Comparison of ENCODE assay signal across 15 cellular contexts in the genomic region with DNA sequence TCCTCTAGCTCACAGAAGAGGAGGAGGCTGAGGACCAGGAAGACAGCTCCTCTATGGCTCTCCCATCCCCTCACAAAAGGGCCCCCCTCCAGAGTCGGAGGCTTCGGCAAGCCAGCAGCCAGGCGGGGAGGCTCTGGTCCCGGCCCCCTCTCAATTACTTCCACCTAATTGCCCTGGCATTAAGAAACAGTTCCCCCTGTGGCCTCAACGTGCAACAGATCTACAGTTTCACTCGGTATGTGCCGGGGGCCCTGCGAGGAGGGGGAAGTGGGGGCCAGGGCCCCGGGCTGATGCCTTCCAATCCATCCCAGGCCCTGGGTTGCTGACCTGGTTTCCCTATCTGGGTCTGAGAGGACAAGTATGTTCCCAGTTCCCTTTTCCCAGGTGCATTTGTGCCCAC.
A peak's percentile ranks its signal among the peaks of the same experiment; 100 is the strongest.
DNase-seq lines count a peak whose midpoint lies in the region; ATAC-seq and TF ChIP-seq lines count a peak whose summit lies in the region.
"Had no signal": no experiment of that assay in that cellular context is flagged by ENCODE, and none has a peak within 500 bp of the region (broad histone marks: within the 10 kb centered on the region; RNA-seq: fewer than 3 reads in every experiment).

No MANE protein-coding gene starts in this region.

- no peaks in the 10 kb centered on the region for H3K4me1 ChIP-seq in HEK293 (ENCODE audit: control insufficient read depth, insufficient read depth, low read length)
- H3K4me1 ChIP-seq: ascending aorta, foreskin keratinocyte had no signal

- H3K4me1 Mint-ChIP-seq in memory B cell, result no peaks in the 10 kb centered on the region

- CTCF ChIA-PET in HEK293 (lab: Yijun Ruan, JAX), result no interaction called here

- ATAC-seq in memory B cell (ENCODE audit: low read depth), result peak; percentile 41
- no peak for ATAC-seq in GM19324 (IDR thresholded peaks at IDR 0.05; ENCODE audit: low FRiP score, unreplicated experiment)
- ATAC-seq: foreskin keratinocyte had no signal

- H3K27ac Mint-ChIP-seq in memory B cell, result no peak overlapping the region

- no peaks in the 10 kb centered on the region for H3K36me3 Mint-ChIP-seq in memory B cell

- TF ChIP-seq CTCF in HEK293 (tag by site-specific recombination; IDR thresholded peaks at IDR 0.05), result 0 out of 2 replicates have a peak, but pooled peaks have one; percentile 13

- H3K9me3 Mint-ChIP-seq in memory B cell, result no peaks in the 10 kb centered on the region

- H3K36me3 ChIP-seq in HEK293 (ENCODE audit: control insufficient read depth in 2 of 2, insufficient read depth in 1 of 2, low read length in 2 of 2), result no peaks in the 10 kb centered on the region
- H3K36me3 ChIP-seq: ascending aorta, tibial artery had no signal

- no peak overlapping the region for H3K4me3 Mint-ChIP-seq in memory B cell

- POLR2A ChIA-PET in HEK293 (lab: Yijun Ruan, JAX), result no interaction called here

- DNase-seq in ELF-1 (ENCODE audit: low read depth, low spot score), result peak; percentile 23
- DNase-seq in SKM-1 treated with dmso at 0.1 percent for 144 hours (lab: John Stamatoyannopoulos, UW; ENCODE audit: unreplicated experiment), result peak; percentile 65
- no peak for DNase-seq in memory B cell (ENCODE audit: low spot score in 2 of 2)
- DNase-seq in activated CD4-positive, CD25-positive, alpha-beta regulatory T cell (lab: John Stamatoyannopoulos, UW), result no peak
- no peak for DNase-seq in 8988T
- DNase-seq: activated gamma-delta T cell treated with Interleukin-2 at 50 U/mL for 16 hours; foreskin keratinocyte; left colon; NCI-H524; stimulated activated CD4-positive, alpha-beta T cell treated with anti-CD3 and anti-CD28 coated beads, Interleukin-4, amount 100 ng/mL, for 4 hours; tibial artery had no signal

- no peak overlapping the region for H3K4me3 ChIP-seq in HEK293 (ENCODE audit: low read depth, low read length)
- H3K4me3 ChIP-seq: ascending aorta, tibial artery had no signal

- H3K27me3 Mint-ChIP-seq in memory B cell, result peaks cover 18% of the 10 kb centered on the region

- H3K27ac ChIP-seq in HEK293 (ENCODE audit: extremely low read depth, low read depth, low read length), result no peak overlapping the region
- H3K27ac ChIP-seq: ascending aorta, foreskin keratinocyte, HL-60, tibial artery had no signal

- H3K9me3 ChIP-seq in HEK293 (ENCODE audit: control insufficient read depth, insufficient read depth, low read depth, low read length), result no peaks in the 10 kb centered on the region
- H3K9me3 ChIP-seq: ascending aorta, tibial artery had no signal

TF ChIP-seq in HEK293, 187 proteins besides CTCF, POLR2A, EP300 and RAD21 (continues in another document):
- TF ChIP-seq WT1 (tag by site-specific recombination; IDR thresholded peaks at IDR 0.05) (no peak), ZNF449 (tag by site-specific recombination; IDR thresholded peaks at IDR 0.05) (no peak), ZNF140 (tag by site-specific recombination; IDR thresholded peaks at IDR 0.05) (no peak), ZNF311 (tag by site-specific recombination; IDR thresholded peaks at IDR 0.05; ENCODE audit: borderline replicate concordance) (no peak), ZNF548 (tag by site-specific recombination; IDR thresholded peaks at IDR 0.05) (no peak), KLF7 (tag by site-specific recombination; IDR thresholded peaks at IDR 0.05; ENCODE audit: borderline replicate concordance) (no peak), BCL6B (tag by site-specific recombination; IDR thresholded peaks at IDR 0.05) (no peak), SP7 (tag by site-specific recombination; IDR thresholded peaks at IDR 0.05) (no peak), GFI1B (tag by site-specific recombination; IDR thresholded peaks at IDR 0.05) (no peak), ZNF302 (tag by site-specific recombination; IDR thresholded peaks at IDR 0.05; ENCODE audit: low read depth) (no peak), ZNF155 (tag by site-specific recombination; IDR thresholded peaks at IDR 0.05) (no peak), ZNF175 (tag by site-specific recombination; IDR thresholded peaks at IDR 0.05) (no peak)
- TF ChIP-seq, protein P1, sequence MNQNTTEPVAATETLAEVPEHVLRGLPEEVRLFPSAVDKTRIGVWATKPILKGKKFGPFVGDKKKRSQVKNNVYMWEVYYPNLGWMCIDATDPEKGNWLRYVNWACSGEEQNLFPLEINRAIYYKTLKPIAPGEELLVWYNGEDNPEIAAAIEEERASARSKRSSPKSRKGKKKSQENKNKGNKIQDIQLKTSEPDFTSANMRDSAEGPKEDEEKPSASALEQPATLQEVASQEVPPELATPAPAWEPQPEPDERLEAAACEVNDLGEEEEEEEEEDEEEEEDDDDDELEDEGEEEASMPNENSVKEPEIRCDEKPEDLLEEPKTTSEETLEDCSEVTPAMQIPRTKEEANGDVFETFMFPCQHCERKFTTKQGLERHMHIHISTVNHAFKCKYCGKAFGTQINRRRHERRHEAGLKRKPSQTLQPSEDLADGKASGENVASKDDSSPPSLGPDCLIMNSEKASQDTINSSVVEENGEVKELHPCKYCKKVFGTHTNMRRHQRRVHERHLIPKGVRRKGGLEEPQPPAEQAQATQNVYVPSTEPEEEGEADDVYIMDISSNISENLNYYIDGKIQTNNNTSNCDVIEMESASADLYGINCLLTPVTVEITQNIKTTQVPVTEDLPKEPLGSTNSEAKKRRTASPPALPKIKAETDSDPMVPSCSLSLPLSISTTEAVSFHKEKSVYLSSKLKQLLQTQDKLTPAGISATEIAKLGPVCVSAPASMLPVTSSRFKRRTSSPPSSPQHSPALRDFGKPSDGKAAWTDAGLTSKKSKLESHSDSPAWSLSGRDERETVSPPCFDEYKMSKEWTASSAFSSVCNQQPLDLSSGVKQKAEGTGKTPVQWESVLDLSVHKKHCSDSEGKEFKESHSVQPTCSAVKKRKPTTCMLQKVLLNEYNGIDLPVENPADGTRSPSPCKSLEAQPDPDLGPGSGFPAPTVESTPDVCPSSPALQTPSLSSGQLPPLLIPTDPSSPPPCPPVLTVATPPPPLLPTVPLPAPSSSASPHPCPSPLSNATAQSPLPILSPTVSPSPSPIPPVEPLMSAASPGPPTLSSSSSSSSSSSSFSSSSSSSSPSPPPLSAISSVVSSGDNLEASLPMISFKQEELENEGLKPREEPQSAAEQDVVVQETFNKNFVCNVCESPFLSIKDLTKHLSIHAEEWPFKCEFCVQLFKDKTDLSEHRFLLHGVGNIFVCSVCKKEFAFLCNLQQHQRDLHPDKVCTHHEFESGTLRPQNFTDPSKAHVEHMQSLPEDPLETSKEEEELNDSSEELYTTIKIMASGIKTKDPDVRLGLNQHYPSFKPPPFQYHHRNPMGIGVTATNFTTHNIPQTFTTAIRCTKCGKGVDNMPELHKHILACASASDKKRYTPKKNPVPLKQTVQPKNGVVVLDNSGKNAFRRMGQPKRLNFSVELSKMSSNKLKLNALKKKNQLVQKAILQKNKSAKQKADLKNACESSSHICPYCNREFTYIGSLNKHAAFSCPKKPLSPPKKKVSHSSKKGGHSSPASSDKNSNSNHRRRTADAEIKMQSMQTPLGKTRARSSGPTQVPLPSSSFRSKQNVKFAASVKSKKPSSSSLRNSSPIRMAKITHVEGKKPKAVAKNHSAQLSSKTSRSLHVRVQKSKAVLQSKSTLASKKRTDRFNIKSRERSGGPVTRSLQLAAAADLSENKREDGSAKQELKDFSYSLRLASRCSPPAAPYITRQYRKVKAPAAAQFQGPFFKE (tag by site-specific recombination; IDR thresholded peaks at IDR 0.05; ENCODE audit: borderline replicate concordance), result no peak
- TF ChIP-seq, protein P2, sequence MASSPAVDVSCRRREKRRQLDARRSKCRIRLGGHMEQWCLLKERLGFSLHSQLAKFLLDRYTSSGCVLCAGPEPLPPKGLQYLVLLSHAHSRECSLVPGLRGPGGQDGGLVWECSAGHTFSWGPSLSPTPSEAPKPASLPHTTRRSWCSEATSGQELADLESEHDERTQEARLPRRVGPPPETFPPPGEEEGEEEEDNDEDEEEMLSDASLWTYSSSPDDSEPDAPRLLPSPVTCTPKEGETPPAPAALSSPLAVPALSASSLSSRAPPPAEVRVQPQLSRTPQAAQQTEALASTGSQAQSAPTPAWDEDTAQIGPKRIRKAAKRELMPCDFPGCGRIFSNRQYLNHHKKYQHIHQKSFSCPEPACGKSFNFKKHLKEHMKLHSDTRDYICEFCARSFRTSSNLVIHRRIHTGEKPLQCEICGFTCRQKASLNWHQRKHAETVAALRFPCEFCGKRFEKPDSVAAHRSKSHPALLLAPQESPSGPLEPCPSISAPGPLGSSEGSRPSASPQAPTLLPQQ (tag by site-specific recombination; IDR thresholded peaks at IDR 0.05), result peak; percentile 25; the same call in 1 of the 2 replicates

Comparison
In these comparisons a context has a peak if more than half of its experiments do, and no peak if none do; other contexts are left out.
1. DNase-seq: peak in ELF-1 (single experiment) and SKM-1 treated with dmso at 0.1 percent for 144 hours (single experiment); none in memory B cell (0 of 2), activated CD4-positive, CD25-positive, alpha-beta regulatory T cell (0 of 4) and 8988T (single experiment).